ENCODE assay signal across 8 cellular contexts in the genomic region with DNA sequence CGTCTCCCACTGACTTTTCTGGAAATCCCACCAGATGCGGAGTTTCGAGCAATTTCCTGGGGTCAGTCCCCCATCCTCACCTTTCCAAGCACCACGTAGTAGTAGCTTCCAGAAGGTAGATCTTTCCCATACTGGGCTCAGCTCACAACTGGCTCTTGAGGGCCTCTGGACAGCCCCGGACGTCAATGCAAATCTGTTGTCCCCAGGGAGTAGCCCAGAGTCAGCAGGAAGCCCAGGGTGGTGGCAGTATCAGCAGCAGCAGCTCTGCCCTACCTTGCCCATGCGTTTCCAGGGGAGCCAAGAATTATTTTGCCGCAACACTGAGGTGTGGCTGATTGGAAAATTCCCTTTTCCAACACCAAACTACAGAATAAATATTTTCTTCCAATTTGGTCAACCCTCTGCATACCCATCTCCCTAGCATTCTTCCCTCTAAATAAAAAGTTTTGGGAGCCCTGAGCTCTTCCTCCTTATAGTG.
A peak's percentile ranks its signal among the peaks of the same experiment; 100 is the strongest.
DNase-seq lines count a peak whose midpoint lies in the region; ATAC-seq and TF ChIP-seq lines count a peak whose summit lies in the region.

No MANE protein-coding gene starts in this region.

- intact Hi-C loops in spleen (cut with DNase I; ENCODE audit: low total_unique reads), result no loop called here
- intact Hi-C loops in activated CD4-positive, alpha-beta T cell treated with anti-CD3 and anti-CD28 coated beads, Interleukin-2, amount 10 ng/mL, durations not matched to agents 24 days and 14 days (cut with micrococcal nuclease), result no loop called here

- H3K27ac ChIP-seq in spleen, result peak overlapping the region; percentile 94 to 98 (median 96)
- no peak overlapping the region for H3K27ac ChIP-seq in endodermal cell (ENCODE audit: low read depth, low read length)

- peaks cover 59% of the 10 kb centered on the region for H3K4me1 ChIP-seq in adipocyte (ENCODE audit: control insufficient read depth, insufficient read depth, low read length)
- H3K4me1 ChIP-seq in spleen, result peaks cover 68 to 98% (median 95%) of the 10 kb centered on the region in 6 donors
- no peaks in the 10 kb centered on the region for H3K4me1 ChIP-seq in endodermal cell (ENCODE audit: control insufficient read depth, insufficient read depth, low read length)

- TF ChIP-seq CTCF in spleen (IDR thresholded peaks at IDR 0.05 in 8 of 11, conservative IDR thresholded peaks at IDR 0.05 in 3 of 11), result no peak
- TF ChIP-seq CTCF in endodermal cell (conservative IDR thresholded peaks at IDR 0.05), result no peak

- H3K27ac Mint-ChIP-seq in activated CD4-positive, alpha-beta T cell treated with anti-CD3 and anti-CD28 coated beads, Interleukin-2, amount 10 ng/mL, durations not matched to agents 7 days and 5 days, result peak overlapping the region; percentile 95
- no peak overlapping the region for H3K27ac Mint-ChIP-seq in endodermal cell
- no peak overlapping the region for H3K27ac Mint-ChIP-seq in activated CD4-positive, alpha-beta T cell treated with anti-CD3 and anti-CD28 coated beads, Interleukin-2, amount 10 ng/mL, durations not matched to agents 24 days and 14 days

- H3K4me1 Mint-ChIP-seq in activated CD4-positive, alpha-beta T cell treated with anti-CD3 and anti-CD28 coated beads, Interleukin-2, amount 10 ng/mL, durations not matched to agents 7 days and 5 days, result peaks cover 63% of the 10 kb centered on the region
- H3K4me1 Mint-ChIP-seq in endodermal cell, result peaks cover 15% of the 10 kb centered on the region
- H3K4me1 Mint-ChIP-seq in activated CD4-positive, alpha-beta T cell treated with anti-CD3 and anti-CD28 coated beads, Interleukin-2, amount 10 ng/mL, durations not matched to agents 24 days and 14 days, result peaks cover 57% of the 10 kb centered on the region

- H3K4me3 Mint-ChIP-seq in activated CD4-positive, alpha-beta T cell treated with anti-CD3 and anti-CD28 coated beads, Interleukin-2, amount 10 ng/mL, durations not matched to agents 7 days and 5 days, result no peak overlapping the region
- H3K4me3 Mint-ChIP-seq in endodermal cell, result no peak overlapping the region
- no peak overlapping the region for H3K4me3 Mint-ChIP-seq in activated CD4-positive, alpha-beta T cell treated with anti-CD3 and anti-CD28 coated beads, Interleukin-2, amount 10 ng/mL, durations not matched to agents 24 days and 14 days

- H3K9ac ChIP-seq in adipocyte (ENCODE audit: low read length) (peak overlapping the region; percentile 55), endodermal cell (ENCODE audit: extremely low read depth, low read length, poor library complexity, severe bottlenecking) (no peak overlapping the region)

- CTCF ChIA-PET in activated CD4-positive, alpha-beta T cell treated with anti-CD3 and anti-CD28 coated beads, Interleukin-2, amount 10 ng/mL, durations not matched to agents 7 days and 5 days (lab: Charles Lee), result interaction anchor here (1.5 to 4.6 kb wide), 5 partner anchors 15 to 64 kb away, joined by 7 to 39 read pairs (median 10); no protein-coding TSS in a partner anchor

- H3K36me3 Mint-ChIP-seq in activated CD4-positive, alpha-beta T cell treated with anti-CD3 and anti-CD28 coated beads, Interleukin-2, amount 10 ng/mL, durations not matched to agents 7 days and 5 days (ENCODE audit: low read depth), result peaks cover 36% of the 10 kb centered on the region
- no peaks in the 10 kb centered on the region for H3K36me3 Mint-ChIP-seq in endodermal cell (ENCODE audit: low read depth)
- H3K36me3 Mint-ChIP-seq in activated CD4-positive, alpha-beta T cell treated with anti-CD3 and anti-CD28 coated beads, Interleukin-2, amount 10 ng/mL, durations not matched to agents 24 days and 14 days (ENCODE audit: low read depth), result peaks cover 22% of the 10 kb centered on the region

- H3K27me3 ChIP-seq in adipocyte (replicated peaks; ENCODE audit: control insufficient read depth, insufficient read depth, low read length) (no peaks in the 10 kb centered on the region), spleen (replicated peaks in 1 of 7) (no peaks in the 10 kb centered on the region), endodermal cell (ENCODE audit: control insufficient read depth, insufficient read depth, low read length, poor library complexity, severe bottlenecking) (no peaks in the 10 kb centered on the region)

- H3K27me3 Mint-ChIP-seq in activated CD4-positive, alpha-beta T cell treated with anti-CD3 and anti-CD28 coated beads, Interleukin-2, amount 10 ng/mL, durations not matched to agents 7 days and 5 days, result peaks cover 2% of the 10 kb centered on the region
- H3K27me3 Mint-ChIP-seq in endodermal cell (ENCODE audit: insufficient read depth), result no peaks in the 10 kb centered on the region
- H3K27me3 Mint-ChIP-seq in activated CD4-positive, alpha-beta T cell treated with anti-CD3 and anti-CD28 coated beads, Interleukin-2, amount 10 ng/mL, durations not matched to agents 24 days and 14 days, result peaks cover 2% of the 10 kb centered on the region

- H3K4me3 ChIP-seq in adipocyte (ENCODE audit: low read length) (peak overlapping the region; percentile 91), spleen (peak overlapping the region; percentile 48 to 86 (median 60)), endodermal cell (ENCODE audit: low read length) (no peak overlapping the region)

- TF ChIP-seq POLR2A in spleen (IDR thresholded peaks at IDR 0.05), result peak in 1 of 3 donors; percentile 35

- H3K36me3 ChIP-seq in adipocyte (ENCODE audit: control insufficient read depth, insufficient read depth, low read length, severe bottlenecking) (peaks cover 6% of the 10 kb centered on the region), spleen (peaks cover 2 to 50% (median 20%) of the 10 kb centered on the region in 6 donors), endodermal cell (ENCODE audit: control insufficient read depth, insufficient read depth, low read length) (no peaks in the 10 kb centered on the region)

- whole genome bisulfite sequencing in spleen, 5 donors, result 70 to 85% (median 74%) methylated on average over 6 to 8 of the region's 8 CpGs
- 86 to 96% methylated on average over 4 to 8 of the region's 8 CpGs for WGBS in endodermal cell (ENCODE audit: insufficient coverage in 1 of 2, insufficient read length in 1 of 2), 2 experiments

- no peak for DNase-seq in activated CD4-positive, alpha-beta T cell treated with anti-CD3 and anti-CD28 coated beads, Interleukin-2, amount 10 ng/mL, durations not matched to agents 7 days and 5 days
- DNase-seq in activated CD4-positive, alpha-beta T cell treated with anti-CD3 and anti-CD28 coated beads for 1 hour, result no peak
- no peak for DNase-seq in adipocyte (ENCODE audit: low read depth)
- DNase-seq in spleen, result peak; percentile 87
- no peak for DNase-seq in endodermal cell
- DNase-seq in H4 (ENCODE audit: low spot score), result no peak
- DNase-seq in activated CD4-positive, alpha-beta T cell treated with anti-CD3 and anti-CD28 coated beads, Interleukin-2, amount 10 ng/mL, durations not matched to agents 24 days and 14 days, result no peak

- ATAC-seq in HG02840 (IDR thresholded peaks at IDR 0.05; ENCODE audit: low FRiP score, unreplicated experiment), result peak; percentile 34

- POLR2A ChIA-PET in activated CD4-positive, alpha-beta T cell treated with anti-CD3 and anti-CD28 coated beads, Interleukin-2, amount 10 ng/mL, durations not matched to agents 7 days and 5 days (lab: Charles Lee), result no interaction called here

- H3K9me3 ChIP-seq in adipocyte (ENCODE audit: control insufficient read depth, low read length) (no peaks in the 10 kb centered on the region), spleen (no peaks in the 10 kb centered on the region), endodermal cell (ENCODE audit: control insufficient read depth, low read length) (no peaks in the 10 kb centered on the region)

- H3K9me3 Mint-ChIP-seq in activated CD4-positive, alpha-beta T cell treated with anti-CD3 and anti-CD28 coated beads, Interleukin-2, amount 10 ng/mL, durations not matched to agents 7 days and 5 days, result no peaks in the 10 kb centered on the region
- no peaks in the 10 kb centered on the region for H3K9me3 Mint-ChIP-seq in endodermal cell
- peaks cover 4% of the 10 kb centered on the region for H3K9me3 Mint-ChIP-seq in activated CD4-positive, alpha-beta T cell treated with anti-CD3 and anti-CD28 coated beads, Interleukin-2, amount 10 ng/mL, durations not matched to agents 24 days and 14 days
